In genomic region chr9:131278421-131279111, GRCh38 we compare ENCODE assay signal across 8 cellular contexts. TPM values are rescaled to one million over a fixed set of nuclear protein-coding genes. Genes with fewer than 3 reads are reported as not detected.
DNase-seq lines count a peak whose midpoint lies in the region; ATAC-seq, FAIRE-seq and TF ChIP-seq lines count a peak whose summit lies in the region.

No MANE protein-coding gene starts in this region.

- no peak overlapping the region for H2AFZ ChIP-seq in OCI-LY1 (ENCODE audit: low read length)
- H2AFZ ChIP-seq in neuron (ENCODE audit: low read depth, low read length): no peak overlapping the region

- TF ChIP-seq CTCF in Caco-2 (IDR thresholded peaks at IDR 0.05; ENCODE audit: insufficient read depth in 1 of 2, low read depth in 1 of 2, low read length in 1 of 2, severe bottlenecking in 1 of 2, unreplicated experiment in 1 of 2) (no peak), OCI-LY1 (IDR thresholded peaks at IDR 0.05; ENCODE audit: low read length) (no peak)

- no peak overlapping the region for H3K27ac ChIP-seq in OCI-LY1 (ENCODE audit: low read depth, low read length, poor library complexity, severe bottlenecking)

- peak overlapping the region; percentile 79 for H3K4me3 Mint-ChIP-seq in Caco-2 (ENCODE audit: unreplicated experiment)

- H3K9ac ChIP-seq in OCI-LY1 (ENCODE audit: low read length): no peak overlapping the region

- no peak for DNase-seq in Caco-2
- DNase-seq in central memory CD4-positive, alpha-beta T cell: peak; percentile 50
- no peak for DNase-seq in D341Med (ENCODE audit: low spot score)
- no peak for DNase-seq in HEK293T (ENCODE audit: extremely low spot score)
- no peak for DNase-seq in urothelium cell line (ENCODE audit: low spot score)

- H4K20me1 ChIP-seq in OCI-LY1 (ENCODE audit: insufficient read depth, low read length): no peaks in the 10 kb centered on the region

- 0 out of 2 replicates have a peak, but pooled peaks cover 5% of the 10 kb centered on the region for H3K79me2 ChIP-seq in OCI-LY1 (ENCODE audit: insufficient read depth, low read length)

- peaks cover 7% of the 10 kb centered on the region for H3K4me1 Mint-ChIP-seq in Caco-2 (ENCODE audit: low read depth, unreplicated experiment)

- intact Hi-C loops in Caco-2 (cut with micrococcal nuclease; ENCODE audit: unreplicated experiment): loop anchor here (5.0 kb wide), 1 partner anchor 59 kb away; no protein-coding TSS in a partner anchor

- no peaks in the 10 kb centered on the region for H3K9me3 ChIP-seq in Caco-2
- no peaks in the 10 kb centered on the region for H3K9me3 ChIP-seq in OCI-LY1 (ENCODE audit: low read length)
- H3K9me3 ChIP-seq in neuron (ENCODE audit: low read length): no peaks in the 10 kb centered on the region

- peaks cover 14% of the 10 kb centered on the region for H3K27me3 Mint-ChIP-seq in Caco-2 (ENCODE audit: insufficient read depth, unreplicated experiment)

- H3K4me3 ChIP-seq in Caco-2 (ENCODE audit: low read depth, low read length) (peak overlapping the region; percentile 54), OCI-LY1 (ENCODE audit: low read depth, low read length, poor library complexity, severe bottlenecking) (peak overlapping the region; percentile 65), neuron (ENCODE audit: low read length) (peak overlapping the region; percentile 43)

- no peak for ATAC-seq in GM21390 (IDR thresholded peaks at IDR 0.05; ENCODE audit: unreplicated experiment)

- no peaks in the 10 kb centered on the region; the same call in 1 of the 2 replicates for H3F3A ChIP-seq in OCI-LY1 (ENCODE audit: insufficient read depth, low read length)

- H3K27me3 ChIP-seq in Caco-2 (replicated peaks; ENCODE audit: control insufficient read depth, insufficient read depth, low read length) (peaks cover 1% of the 10 kb centered on the region), OCI-LY1 (ENCODE audit: insufficient read depth, low read length) (peaks cover 4% of the 10 kb centered on the region; the same call in 1 of the 2 replicates), neuron (ENCODE audit: insufficient read depth, low read length) (peaks cover 45% of the 10 kb centered on the region)

- H3K9me3 Mint-ChIP-seq in Caco-2 (ENCODE audit: unreplicated experiment): no peaks in the 10 kb centered on the region

- no peak for FAIRE-seq in urothelium cell line (lab: Jason Lieb, UNC)

- no peaks in the 10 kb centered on the region for H3K9me2 ChIP-seq in OCI-LY1 (ENCODE audit: low read depth, low read length)

- peak overlapping the region; percentile 35; the same call in 1 of the 2 replicates for H3K4me2 ChIP-seq in OCI-LY1 (ENCODE audit: low read length)

- CTCF ChIA-PET in Caco-2 (lab: Charles Lee): no interaction called here
- CTCF ChIA-PET in HEK293T (lab: Yijun Ruan, JAX): interaction anchor here (1.2 kb wide), 1 partner anchor 58 kb away, joined by 4 read pairs; no protein-coding TSS in a partner anchor

- no peak overlapping the region for H3K27ac Mint-ChIP-seq in Caco-2 (ENCODE audit: unreplicated experiment)

- POLR2A ChIA-PET in Caco-2 (lab: Charles Lee): interaction anchor here (0.5 kb wide), 1 partner anchor 105 kb away, joined by 8 read pairs; no protein-coding TSS in a partner anchor
- POLR2A ChIA-PET in HEK293T (lab: Yijun Ruan, JAX): interaction anchor here (1.6 kb wide), 1 partner anchor 18 kb away, joined by 5 read pairs; no protein-coding TSS in a partner anchor

- H3K36me3 ChIP-seq in Caco-2 (ENCODE audit: control insufficient read depth, insufficient read depth, low read length) (no peaks in the 10 kb centered on the region), OCI-LY1 (ENCODE audit: insufficient read depth, low read length) (no peaks in the 10 kb centered on the region), neuron (ENCODE audit: insufficient read depth, low read length) (no peaks in the 10 kb centered on the region)

- BruUV-seq in Caco-2 (replicated peaks; lab: Mats Ljungman, UMichigan): no TSS peak

- H3K36me3 Mint-ChIP-seq in Caco-2 (ENCODE audit: insufficient read depth, unreplicated experiment): no peaks in the 10 kb centered on the region

- H3K4me1 ChIP-seq in Caco-2: peaks cover 7% of the 10 kb centered on the region
- H3K4me1 ChIP-seq in OCI-LY1 (ENCODE audit: insufficient read depth, low read length, severe bottlenecking): peaks cover 29% of the 10 kb centered on the region
- H3K4me1 ChIP-seq in neuron (ENCODE audit: insufficient read depth, low read length): peaks cover 18% of the 10 kb centered on the region

TF ChIP-seq in HEK293T, 16 proteins besides CTCF, POLR2A, EP300 and RAD21:
- TF ChIP-seq FOXK2 (IDR thresholded peaks at IDR 0.05) (no peak), TARDBP (IDR thresholded peaks at IDR 0.05) (no peak), FOXM1 (IDR thresholded peaks at IDR 0.05; ENCODE audit: borderline replicate concordance) (no peak), CTBP1 (IDR thresholded peaks at IDR 0.05; ENCODE audit: borderline replicate concordance) (no peak), ELF4 (IDR thresholded peaks at IDR 0.05) (no peak), LEF1 (IDR thresholded peaks at IDR 0.05; ENCODE audit: borderline replicate concordance) (no peak), ZNF384 (IDR thresholded peaks at IDR 0.05) (no peak), FOXA1 (IDR thresholded peaks at IDR 0.05) (no peak), ARNT (IDR thresholded peaks at IDR 0.05) (no peak), PKNOX1 (IDR thresholded peaks at IDR 0.05) (no peak)
TF ChIP-seq in HEK293T: peak in this region for 0.

RNA-seq across cellular contexts. Expression of gene FAM78A, which starts 2.3 kb away (rescaled TPM):
- total RNA-seq in Caco-2 (2022): 0.70 and 0.88 TPM in 2 replicates

RNA-seq across cellular contexts. Expression of gene PLPP7, which starts 11.0 kb away (rescaled TPM):
- total RNA-seq in Caco-2 (2022): 0.11 TPM in 1 of 2 replicates, not detected in the other
